ENCODE assay signal across 17 cellular contexts in genomic region chr18:23573020-23573419, GRCh38. TPM values are rescaled to one million over a fixed set of nuclear protein-coding genes. Genes with fewer than 3 reads are reported as not detected.
DNase-seq lines count a peak whose midpoint lies in the region; ATAC-seq and TF ChIP-seq lines count a peak whose summit lies in the region.
"Had no signal": no experiment of that assay in that cellular context is flagged by ENCODE, and none has a peak within 500 bp of the region (broad histone marks: within the 10 kb centered on the region; RNA-seq: fewer than 3 reads in every experiment).

No MANE protein-coding gene starts in this region.

- POLR2A ChIA-PET in CD4-positive, alpha-beta T cell (lab: Charles Lee): interaction anchor here (1.5 to 1.7 kb wide), 2 partner anchors 12 to 13 kb away, joined by 7 to 13 read pairs; partner anchors contain the start of gene NPC1

- no peaks in the 10 kb centered on the region for H3K9me3 ChIP-seq in CD4-positive, alpha-beta T cell (ENCODE audit: control insufficient read depth, low read length)
- H3K9me3 ChIP-seq: BE2C had no signal

- H3K27me3 Mint-ChIP-seq in T-helper 1 cell treated with Interleukin-12 subunit alpha and Interleukin-12 subunit beta and Interleukin-4 antibody, amounts not matched to agents 30 μg/mL and 1 μg/mL, for 36 hours (ENCODE audit: low read depth): no peaks in the 10 kb centered on the region
- no peaks in the 10 kb centered on the region for H3K27me3 Mint-ChIP-seq in CD4-positive, alpha-beta T cell
- no peaks in the 10 kb centered on the region for H3K27me3 Mint-ChIP-seq in central memory CD8-positive, alpha-beta T cell
- no peaks in the 10 kb centered on the region for H3K27me3 Mint-ChIP-seq in osteocyte (ENCODE audit: unreplicated experiment)
- H3K27me3 Mint-ChIP-seq: IgD-negative memory B cell had no signal

- CTCF ChIA-PET in CD4-positive, alpha-beta T cell (lab: Charles Lee): no interaction called here

- no peak for TF ChIP-seq CTCF in CD4-positive, alpha-beta T cell (IDR thresholded peaks at IDR 0.05)
- TF ChIP-seq CTCF in osteocyte (IDR thresholded peaks at IDR 0.05): no peak

- H3K9me3 Mint-ChIP-seq in T-helper 1 cell treated with Interleukin-12 subunit alpha and Interleukin-12 subunit beta and Interleukin-4 antibody, amounts not matched to agents 30 μg/mL and 1 μg/mL, for 36 hours: no peaks in the 10 kb centered on the region
- no peaks in the 10 kb centered on the region for H3K9me3 Mint-ChIP-seq in CD4-positive, alpha-beta T cell
- H3K9me3 Mint-ChIP-seq in central memory CD8-positive, alpha-beta T cell: no peaks in the 10 kb centered on the region
- no peaks in the 10 kb centered on the region for H3K9me3 Mint-ChIP-seq in osteocyte (ENCODE audit: unreplicated experiment)
- H3K9me3 Mint-ChIP-seq: activated T-helper 2 cell treated with anti-CD3 and anti-CD28 coated beads, Interferon-gamma antibody, Interleukin-2, Interleukin-4, amounts not matched to agents 10 μg/mL and 5 μg/mL and 100 μg/mL, durations not matched to agents 14 hours and 24 hours and 36 hours; IgD-negative memory B cell had no signal

- H3K27ac Mint-ChIP-seq in T-helper 1 cell treated with Interleukin-12 subunit alpha and Interleukin-12 subunit beta and Interleukin-4 antibody, amounts not matched to agents 30 μg/mL and 1 μg/mL, for 36 hours: peak overlapping the region; percentile 86
- peak overlapping the region; percentile 81 for H3K27ac Mint-ChIP-seq in CD4-positive, alpha-beta T cell
- H3K27ac Mint-ChIP-seq in central memory CD8-positive, alpha-beta T cell (ENCODE audit: low read depth): peak overlapping the region; percentile 95
- peak overlapping the region; percentile 89 for H3K27ac Mint-ChIP-seq in osteocyte (ENCODE audit: unreplicated experiment)

- no peak for ATAC-seq in CD4-positive, alpha-beta T cell (ENCODE audit: poor library complexity)
- ATAC-seq in central memory CD8-positive, alpha-beta T cell (replicated peaks; ENCODE audit: extremely low read depth, poor library complexity, severe bottlenecking): no peak

- peaks cover 52% of the 10 kb centered on the region for H3K36me3 Mint-ChIP-seq in T-helper 1 cell treated with Interleukin-12 subunit alpha and Interleukin-12 subunit beta and Interleukin-4 antibody, amounts not matched to agents 30 μg/mL and 1 μg/mL, for 36 hours (ENCODE audit: low read depth)
- peaks cover 67% of the 10 kb centered on the region for H3K36me3 Mint-ChIP-seq in CD4-positive, alpha-beta T cell (ENCODE audit: low read depth)
- peaks cover 21% of the 10 kb centered on the region for H3K36me3 Mint-ChIP-seq in central memory CD8-positive, alpha-beta T cell (ENCODE audit: insufficient read depth)
- peaks cover 25% of the 10 kb centered on the region for H3K36me3 Mint-ChIP-seq in osteocyte (ENCODE audit: unreplicated experiment)

- H3K27ac ChIP-seq in CD4-positive, alpha-beta T cell (ENCODE audit: low read depth, low read length): peak overlapping the region; percentile 9

- H3K4me3 Mint-ChIP-seq in T-helper 1 cell treated with Interleukin-12 subunit alpha and Interleukin-12 subunit beta and Interleukin-4 antibody, amounts not matched to agents 30 μg/mL and 1 μg/mL, for 36 hours: peak overlapping the region; percentile 57
- no peak overlapping the region for H3K4me3 Mint-ChIP-seq in CD4-positive, alpha-beta T cell
- H3K4me3 Mint-ChIP-seq in central memory CD8-positive, alpha-beta T cell: peak overlapping the region; percentile 68
- H3K4me3 Mint-ChIP-seq in osteocyte (ENCODE audit: unreplicated experiment): no peak overlapping the region

- DNase-seq in T-helper 1 cell: no peak
- DNase-seq in CD4-positive, alpha-beta T cell: no peak
- DNase-seq in central memory CD8-positive, alpha-beta T cell (ENCODE audit: low spot score in 2 of 2): no peak
- DNase-seq in osteocyte (ENCODE audit: extremely low spot score, unreplicated experiment): no peak
- DNase-seq in DMS 273 (lab: John Stamatoyannopoulos, UW; ENCODE audit: unreplicated experiment): no peak
- DNase-seq in KG1 (lab: John Stamatoyannopoulos, UW): no peak
- DNase-seq in ecto neural progenitor cell (ENCODE audit: low spot score): no peak
- DNase-seq: 8988T; activated CD4-positive, alpha-beta T cell treated with anti-CD3 and anti-CD28 coated beads for 1 hour; BE2C; cerebellar nuclear complex; GM23248; MV-4-11; NCI-H2029 had no signal

- H3K27me3 ChIP-seq in CD4-positive, alpha-beta T cell (ENCODE audit: control insufficient read depth, insufficient read depth, low read length): no peaks in the 10 kb centered on the region
- H3K27me3 ChIP-seq: BE2C had no signal

- intact Hi-C loops in CD4-positive, alpha-beta T cell (cut with DNase I, micrococcal nuclease): loop anchor here in 1 of 2 experiments (5.0 kb wide), 1 partner anchor 46 kb away; no protein-coding TSS in a partner anchor

- peaks cover 43% of the 10 kb centered on the region for H3K4me1 Mint-ChIP-seq in T-helper 1 cell treated with Interleukin-12 subunit alpha and Interleukin-12 subunit beta and Interleukin-4 antibody, amounts not matched to agents 30 μg/mL and 1 μg/mL, for 36 hours (ENCODE audit: low read depth)
- peaks cover 35% of the 10 kb centered on the region for H3K4me1 Mint-ChIP-seq in CD4-positive, alpha-beta T cell (ENCODE audit: low read depth)
- H3K4me1 Mint-ChIP-seq in central memory CD8-positive, alpha-beta T cell: peaks cover 51% of the 10 kb centered on the region
- peaks cover 22% of the 10 kb centered on the region for H3K4me1 Mint-ChIP-seq in osteocyte (ENCODE audit: unreplicated experiment)

RNA-seq across cellular contexts. Expression of gene NPC1, which starts 13.3 kb away (rescaled TPM):
- 10 to 100 TPM; 17.2 to 17.6 TPM for total RNA-seq in CD4-positive, alpha-beta T cell
- 36.5 and 40.1 TPM in 2 replicates for total RNA-seq in osteocyte

Comparison
In these comparisons a context has a peak if more than half of its experiments do, and no peak if none do; other contexts are left out.
1. H3K4me3 Mint-ChIP-seq: peak in T-helper 1 cell treated with Interleukin-12 subunit alpha and Interleukin-12 subunit beta and Interleukin-4 antibody, amounts not matched to agents 30 μg/mL and 1 μg/mL, for 36 hours (single experiment) and central memory CD8-positive, alpha-beta T cell (single experiment); none in CD4-positive, alpha-beta T cell (single experiment) and osteocyte (single experiment).
2. Peak in every context shown above with its lines, with median percentiles within 50 percentile points of each other: H3K27ac Mint-ChIP-seq.